Comparison of ENCODE assay signal across 20 cellular contexts in genomic region chr2:99421469-99421868, GRCh38.
DNase-seq lines count a peak whose midpoint lies in the region; ATAC-seq, FAIRE-seq and TF ChIP-seq lines count a peak whose summit lies in the region.
"Had no signal": no experiment of that assay in that cellular context is flagged by ENCODE, and none has a peak within 500 bp of the region (broad histone marks: within the 10 kb centered on the region; RNA-seq: fewer than 3 reads in every experiment).

No MANE protein-coding gene starts in this region.

- H2AFZ ChIP-seq in astrocyte (ENCODE audit: low read depth, low read length): no peak overlapping the region
- H2AFZ ChIP-seq: GM23338, parathyroid adenoma had no signal

- peaks cover 9% of the 10 kb centered on the region for H4K20me1 ChIP-seq in astrocyte (ENCODE audit: insufficient read depth, low read length)

- no peaks in the 10 kb centered on the region for H3K9me3 ChIP-seq in astrocyte (ENCODE audit: insufficient read depth, low read depth, low read length)
- H3K9me3 ChIP-seq: upper lobe of right lung had no signal

- no peak for TF ChIP-seq CTCF in astrocyte (IDR thresholded peaks at IDR 0.05; ENCODE audit: insufficient read depth, low read depth, low read length)

- no peaks in the 10 kb centered on the region for H3K27me3 Mint-ChIP-seq in astrocyte (ENCODE audit: low read depth, unreplicated experiment)
- H3K27me3 Mint-ChIP-seq in stimulated activated naive B cell treated with anti-CD40 and anti-IgM and Interleukin-4, amounts not matched to agents 10 μg/mL and 1 μg/mL and 100 μg/mL, for 72 hours: no peaks in the 10 kb centered on the region
- H3K27me3 Mint-ChIP-seq: brain had no signal

- no peaks in the 10 kb centered on the region for H3K27me3 ChIP-seq in astrocyte (ENCODE audit: insufficient read depth, low read length)
- H3K27me3 ChIP-seq: upper lobe of right lung had no signal

- H3K4me1 ChIP-seq in astrocyte (ENCODE audit: insufficient read depth, low read length): peaks cover 24% of the 10 kb centered on the region
- H3K4me1 ChIP-seq: parathyroid adenoma, upper lobe of right lung had no signal

- DNase-seq in Right ventricle myocardium inferior (ENCODE audit: missing footprints) (no peak), cardiac septum (ENCODE audit: low spot score) (no peak), astrocyte (ENCODE audit: low read depth) (peak; percentile 8), glomerular visceral epithelial cell (ENCODE audit: extremely low spot score) (peak; percentile 16), DMS153 treated with DMSO at 0.1 percent for 48 hours (lab: John Stamatoyannopoulos, UW; ENCODE audit: unreplicated experiment) (no peak), NCI-H1694 (lab: John Stamatoyannopoulos, UW) (no peak)
- no peak for DNase-seq in stimulated activated effector memory CD8-positive, alpha-beta T cell treated with anti-CD3 and anti-CD28 coated beads, Interleukin-12 subunit alpha, Interleukin-12 subunit beta, amount 100 ng/mL, for 72 hours (ENCODE audit: low spot score in 2 of 2)
- no peak for DNase-seq in stimulated activated naive B cell treated with anti-CD40 and anti-IgM and Interleukin-4, amounts not matched to agents 10 μg/mL and 1 μg/mL and 100 μg/mL, for 72 hours
- DNase-seq: activated CD4-positive, CD25-positive, alpha-beta regulatory T cell treated with anti-CD3 and anti-CD28 coated beads, Interleukin-2, amount 50 U/mL, for 72 hours; C1 segment of cervical spinal cord; natural killer cell; NCI-H187 treated with DMSO at 0.1 percent for 48 hours; NCI-H446; T-helper 9 cell; upper lobe of right lung had no signal

- H3K4me1 Mint-ChIP-seq in astrocyte (ENCODE audit: low read depth, unreplicated experiment): peaks cover 30% of the 10 kb centered on the region
- no peaks in the 10 kb centered on the region for H3K4me1 Mint-ChIP-seq in stimulated activated effector memory CD8-positive, alpha-beta T cell treated with anti-CD3 and anti-CD28 coated beads, Interleukin-12 subunit alpha, Interleukin-12 subunit beta, amount 100 ng/mL, for 72 hours
- H3K4me1 Mint-ChIP-seq in stimulated activated naive B cell treated with anti-CD40 and anti-IgM and Interleukin-4, amounts not matched to agents 10 μg/mL and 1 μg/mL and 100 μg/mL, for 72 hours: peaks cover 8 to 9% of the 10 kb centered on the region in 2 donors
- H3K4me1 Mint-ChIP-seq: brain, GM23338, natural killer cell had no signal

- no peak overlapping the region for H3K4me3 ChIP-seq in astrocyte (ENCODE audit: insufficient read depth, low read depth, low read length)
- H3K4me3 ChIP-seq: GM23338, upper lobe of right lung had no signal

- H3K36me3 ChIP-seq in astrocyte (ENCODE audit: insufficient read depth, low read length): peaks cover 19% of the 10 kb centered on the region

- H3K27ac Mint-ChIP-seq in astrocyte (ENCODE audit: unreplicated experiment): no peak overlapping the region
- H3K27ac Mint-ChIP-seq in stimulated activated effector memory CD8-positive, alpha-beta T cell treated with anti-CD3 and anti-CD28 coated beads, Interleukin-12 subunit alpha, Interleukin-12 subunit beta, amount 100 ng/mL, for 72 hours: peak overlapping the region; percentile 56
- no peak overlapping the region for H3K27ac Mint-ChIP-seq in stimulated activated naive B cell treated with anti-CD40 and anti-IgM and Interleukin-4, amounts not matched to agents 10 μg/mL and 1 μg/mL and 100 μg/mL, for 72 hours

- FAIRE-seq in astrocyte (lab: Jason Lieb, UNC): no peak
- FAIRE-seq: RCC 7860 had no signal

- H3K9ac ChIP-seq in astrocyte (ENCODE audit: low read length): no peak overlapping the region
- H3K9ac ChIP-seq: parathyroid adenoma had no signal

- H3K36me3 Mint-ChIP-seq in astrocyte (ENCODE audit: low read depth, unreplicated experiment): peaks cover 16% of the 10 kb centered on the region
- peaks cover 92% of the 10 kb centered on the region for H3K36me3 Mint-ChIP-seq in stimulated activated effector memory CD8-positive, alpha-beta T cell treated with anti-CD3 and anti-CD28 coated beads, Interleukin-12 subunit alpha, Interleukin-12 subunit beta, amount 100 ng/mL, for 72 hours
- peaks cover 26 to 37% of the 10 kb centered on the region in 2 donors for H3K36me3 Mint-ChIP-seq in stimulated activated naive B cell treated with anti-CD40 and anti-IgM and Interleukin-4, amounts not matched to agents 10 μg/mL and 1 μg/mL and 100 μg/mL, for 72 hours

- no peak overlapping the region for H3K4me3 Mint-ChIP-seq in astrocyte (ENCODE audit: unreplicated experiment)
- no peak overlapping the region for H3K4me3 Mint-ChIP-seq in stimulated activated effector memory CD8-positive, alpha-beta T cell treated with anti-CD3 and anti-CD28 coated beads, Interleukin-12 subunit alpha, Interleukin-12 subunit beta, amount 100 ng/mL, for 72 hours
- H3K4me3 Mint-ChIP-seq in stimulated activated naive B cell treated with anti-CD40 and anti-IgM and Interleukin-4, amounts not matched to agents 10 μg/mL and 1 μg/mL and 100 μg/mL, for 72 hours: no peak overlapping the region
- H3K4me3 Mint-ChIP-seq: brain, GM23338, natural killer cell had no signal

- H3K79me2 ChIP-seq in astrocyte (ENCODE audit: insufficient read depth, low read length): peaks cover 2% of the 10 kb centered on the region

- intact Hi-C loops in Right ventricle myocardium inferior (cut with DNase I) (loop anchor here (2.0 to 5.0 kb wide), 2 partner anchors 17 to 84 kb away; partner anchors contain the start of genes EIF5B and TXNDC9), cardiac septum (cut with DNase I) (loop anchor here (5.0 kb wide), 1 partner anchor 84 kb away; the partner anchor contains the start of genes EIF5B and TXNDC9)

- ATAC-seq in Right ventricle myocardium inferior: peak; percentile 52
- no peak for ATAC-seq in stimulated activated effector memory CD8-positive, alpha-beta T cell treated with anti-CD3 and anti-CD28 coated beads, Interleukin-12 subunit alpha, Interleukin-12 subunit beta, amount 100 ng/mL, for 72 hours
- ATAC-seq in stimulated activated naive B cell treated with anti-CD40 and anti-IgM and Interleukin-4, amounts not matched to agents 10 μg/mL and 1 μg/mL and 100 μg/mL, for 72 hours (replicated peaks): no peak
- ATAC-seq: activated naive CD4-positive, alpha-beta T cell treated with anti-CD3 and anti-CD28 coated beads, Interleukin-2, amount 50 U/mL, for 72 hours; GM23338; natural killer cell; upper lobe of right lung had no signal

- H3K9me3 Mint-ChIP-seq in astrocyte (ENCODE audit: unreplicated experiment): no peaks in the 10 kb centered on the region
- no peaks in the 10 kb centered on the region for H3K9me3 Mint-ChIP-seq in stimulated activated effector memory CD8-positive, alpha-beta T cell treated with anti-CD3 and anti-CD28 coated beads, Interleukin-12 subunit alpha, Interleukin-12 subunit beta, amount 100 ng/mL, for 72 hours
- H3K9me3 Mint-ChIP-seq in stimulated activated naive B cell treated with anti-CD40 and anti-IgM and Interleukin-4, amounts not matched to agents 10 μg/mL and 1 μg/mL and 100 μg/mL, for 72 hours: no peaks in the 10 kb centered on the region
- H3K9me3 Mint-ChIP-seq: activated naive CD4-positive, alpha-beta T cell treated with anti-CD3 and anti-CD28 coated beads, Interleukin-2, amount 50 U/mL, for 72 hours; brain; GM23338; natural killer cell had no signal

- H3K4me2 ChIP-seq in astrocyte (ENCODE audit: low read length): no peak overlapping the region
- H3K4me2 ChIP-seq: GM23338 had no signal

- peak overlapping the region; percentile 16 for H3K27ac ChIP-seq in astrocyte (ENCODE audit: low read depth, low read length)
- H3K27ac ChIP-seq: parathyroid adenoma, upper lobe of right lung had no signal

Comparison
In these comparisons a context has a peak if more than half of its experiments do, and no peak if none do; other contexts are left out.
1. DNase-seq: peak in astrocyte (single experiment) and glomerular visceral epithelial cell (single experiment); none in Right ventricle myocardium inferior (single experiment), cardiac septum (single experiment), stimulated activated effector memory CD8-positive, alpha-beta T cell treated with anti-CD3 and anti-CD28 coated beads, Interleukin-12 subunit alpha, Interleukin-12 subunit beta, amount 100 ng/mL, for 72 hours (0 of 2), DMS153 treated with DMSO at 0.1 percent for 48 hours (single experiment), stimulated activated naive B cell treated with anti-CD40 and anti-IgM and Interleukin-4, amounts not matched to agents 10 μg/mL and 1 μg/mL and 100 μg/mL, for 72 hours (single experiment) and NCI-H1694 (single experiment).